ENCODE assay signal across 13 cellular contexts in genomic region chr2:65072181-65072970, GRCh38. TPM values are rescaled to one million over a fixed set of nuclear protein-coding genes. Genes with fewer than 3 reads are reported as not detected.
A peak's percentile ranks its signal among the peaks of the same experiment; 100 is the strongest.
DNase-seq lines count a peak whose midpoint lies in the region; ATAC-seq and TF ChIP-seq lines count a peak whose summit lies in the region.
"Had no signal": no experiment of that assay in that cellular context is flagged by ENCODE, and none has a peak within 500 bp of the region (broad histone marks: within the 10 kb centered on the region; RNA-seq: fewer than 3 reads in every experiment).

No MANE protein-coding gene starts in this region.

- H3K4me1 Mint-ChIP-seq in activated CD4-positive, alpha-beta T cell treated with anti-CD3 and anti-CD28 coated beads, Interleukin-2, amount 10 ng/mL, durations not matched to agents 7 days and 5 days, result peaks cover 18% of the 10 kb centered on the region
- H3K4me1 Mint-ChIP-seq in naive thymus-derived CD8-positive, alpha-beta T cell, result peaks cover 13 to 24% (median 20%) of the 10 kb centered on the region in 4 donors
- H3K4me1 Mint-ChIP-seq in CD8-positive, alpha-beta memory T cell, result peaks cover 12 to 26% (median 14%) of the 10 kb centered on the region in 3 donors
- H3K4me1 Mint-ChIP-seq in type B pancreatic cell (ENCODE audit: unreplicated experiment), result peaks cover 13% of the 10 kb centered on the region

- H3K9me3 Mint-ChIP-seq in activated CD4-positive, alpha-beta T cell treated with anti-CD3 and anti-CD28 coated beads, Interleukin-2, amount 10 ng/mL, durations not matched to agents 7 days and 5 days, result no peaks in the 10 kb centered on the region
- H3K9me3 Mint-ChIP-seq in naive thymus-derived CD8-positive, alpha-beta T cell, result no peaks in the 10 kb centered on the region
- no peaks in the 10 kb centered on the region for H3K9me3 Mint-ChIP-seq in CD8-positive, alpha-beta memory T cell
- H3K9me3 Mint-ChIP-seq in type B pancreatic cell, result no peaks in the 10 kb centered on the region

- H3K4me1 ChIP-seq in CD8-positive, alpha-beta memory T cell (ENCODE audit: insufficient read depth, low read length), result peaks cover 8% of the 10 kb centered on the region

- no peak for TF ChIP-seq CTCF in type B pancreatic cell (conservative IDR thresholded peaks at IDR 0.05)

- H3K9me3 ChIP-seq in CD8-positive, alpha-beta memory T cell (ENCODE audit: low read length), result no peaks in the 10 kb centered on the region
- H3K9me3 ChIP-seq: upper lobe of right lung had no signal

- POLR2A ChIA-PET in activated CD4-positive, alpha-beta T cell treated with anti-CD3 and anti-CD28 coated beads, Interleukin-2, amount 10 ng/mL, durations not matched to agents 7 days and 5 days (lab: Charles Lee), result no interaction called here
- POLR2A ChIA-PET in naive thymus-derived CD8-positive, alpha-beta T cell (lab: Charles Lee), result no interaction called here
- POLR2A ChIA-PET in CD8-positive, alpha-beta memory T cell (lab: Charles Lee), result interaction anchor here (0.8 to 1.6 kb wide), 2 partner anchors 50 to 58 kb away, joined by 3 to 14 read pairs; partner anchors contain the start of gene RAB1A

- H3K4me3 ChIP-seq in CD8-positive, alpha-beta memory T cell (ENCODE audit: low read length), result no peak overlapping the region
- H3K4me3 ChIP-seq: upper lobe of right lung had no signal

- no peaks in the 10 kb centered on the region for H3K27me3 ChIP-seq in CD8-positive, alpha-beta memory T cell (ENCODE audit: insufficient read depth, low read length, poor library complexity, severe bottlenecking)
- H3K27me3 ChIP-seq: upper lobe of right lung had no signal

- ATAC-seq in GM21367 (IDR thresholded peaks at IDR 0.05; ENCODE audit: unreplicated experiment), result peak; percentile 53
- peak; percentile 64 for ATAC-seq in HG03432 (IDR thresholded peaks at IDR 0.05; ENCODE audit: unreplicated experiment)
- ATAC-seq in naive thymus-derived CD8-positive, alpha-beta T cell, result no peak

- H3K27ac ChIP-seq in CD8-positive, alpha-beta memory T cell (ENCODE audit: low read depth, low read length), result no peak overlapping the region
- H3K27ac ChIP-seq: upper lobe of right lung had no signal

- H3K36me3 Mint-ChIP-seq in activated CD4-positive, alpha-beta T cell treated with anti-CD3 and anti-CD28 coated beads, Interleukin-2, amount 10 ng/mL, durations not matched to agents 7 days and 5 days (ENCODE audit: low read depth), result peaks cover 10% of the 10 kb centered on the region
- H3K36me3 Mint-ChIP-seq in naive thymus-derived CD8-positive, alpha-beta T cell, result peaks cover 0 to 68% (median 0%) of the 10 kb centered on the region in 3 donors
- H3K36me3 Mint-ChIP-seq in CD8-positive, alpha-beta memory T cell, result peaks cover 0 to 75% (median 2%) of the 10 kb centered on the region in 3 donors
- peaks cover 6% of the 10 kb centered on the region for H3K36me3 Mint-ChIP-seq in type B pancreatic cell

- CTCF ChIA-PET in activated CD4-positive, alpha-beta T cell treated with anti-CD3 and anti-CD28 coated beads, Interleukin-2, amount 10 ng/mL, durations not matched to agents 7 days and 5 days (lab: Charles Lee), result interaction anchor here (0.8 to 1.1 kb wide), 2 partner anchors 9 to 14 kb away, joined by 3 read pairs; no protein-coding TSS in a partner anchor
- CTCF ChIA-PET in CD8-positive, alpha-beta memory T cell (lab: Charles Lee), result interaction anchor here (0.9 to 1.5 kb wide), 3 partner anchors 10 to 17 kb away, joined by 3 to 4 read pairs (median 3); partner anchors contain the start of gene CEP68

- no peaks in the 10 kb centered on the region for H3K27me3 Mint-ChIP-seq in activated CD4-positive, alpha-beta T cell treated with anti-CD3 and anti-CD28 coated beads, Interleukin-2, amount 10 ng/mL, durations not matched to agents 7 days and 5 days
- H3K27me3 Mint-ChIP-seq in naive thymus-derived CD8-positive, alpha-beta T cell, result no peaks in the 10 kb centered on the region
- no peaks in the 10 kb centered on the region for H3K27me3 Mint-ChIP-seq in CD8-positive, alpha-beta memory T cell
- H3K27me3 Mint-ChIP-seq in type B pancreatic cell, result no peaks in the 10 kb centered on the region

- H3K4me3 Mint-ChIP-seq in activated CD4-positive, alpha-beta T cell treated with anti-CD3 and anti-CD28 coated beads, Interleukin-2, amount 10 ng/mL, durations not matched to agents 7 days and 5 days, result no peak overlapping the region
- H3K4me3 Mint-ChIP-seq in naive thymus-derived CD8-positive, alpha-beta T cell, result no peak overlapping the region
- H3K4me3 Mint-ChIP-seq in CD8-positive, alpha-beta memory T cell, result no peak overlapping the region
- H3K4me3 Mint-ChIP-seq in type B pancreatic cell, result no peak overlapping the region

- DNase-seq in activated CD4-positive, alpha-beta T cell treated with anti-CD3 and anti-CD28 coated beads, Interleukin-2, amount 10 ng/mL, durations not matched to agents 7 days and 5 days, result no peak
- no peak for DNase-seq in activated CD4-positive, alpha-beta T cell treated with anti-CD3 and anti-CD28 coated beads for 1 hour
- DNase-seq in naive thymus-derived CD8-positive, alpha-beta T cell, result no peak
- no peak for DNase-seq in CD8-positive, alpha-beta memory T cell
- no peak for DNase-seq in type B pancreatic cell (ENCODE audit: extremely low spot score, unreplicated experiment)
- DNase-seq in NCI-H2029 treated with DMSO at 0.1 percent for 48 hours (lab: John Stamatoyannopoulos, UW), result no peak
- DNase-seq: activated CD4-positive, alpha-beta T cell treated with anti-CD3 and anti-CD28 coated beads, Interleukin-2, amount 50 U/mL, for 4 hours; hypothalamus; NCI-H446 treated with DMSO at 0.1 percent for 48 hours; SHP77 treated with DMSO at 0.1 percent for 48 hours; upper lobe of right lung had no signal

- peak overlapping the region; percentile 46 for H3K27ac Mint-ChIP-seq in activated CD4-positive, alpha-beta T cell treated with anti-CD3 and anti-CD28 coated beads, Interleukin-2, amount 10 ng/mL, durations not matched to agents 7 days and 5 days
- peak overlapping the region in 7 of 10 donors; percentile 6 to 62 (median 47) for H3K27ac Mint-ChIP-seq in naive thymus-derived CD8-positive, alpha-beta T cell
- peak overlapping the region in 4 of 8 donors; percentile 17 to 84 (median 58) for H3K27ac Mint-ChIP-seq in CD8-positive, alpha-beta memory T cell
- H3K27ac Mint-ChIP-seq in type B pancreatic cell, result no peak overlapping the region

- H3K36me3 ChIP-seq in CD8-positive, alpha-beta memory T cell (ENCODE audit: insufficient read depth, low read length), result peaks cover 38% of the 10 kb centered on the region

RNA-seq across cellular contexts. Expression of gene CEP68, which starts 16.2 kb away (rescaled TPM):
- 1 to 10 TPM; 9.0 to 9.2 TPM for total RNA-seq in activated CD4-positive, alpha-beta T cell treated with anti-CD3 and anti-CD28 coated beads, Interleukin-2, amount 10 ng/mL, durations not matched to agents 7 days and 5 days
- 10 to 100 TPM; 53.3 to 61.7 TPM for total RNA-seq in naive thymus-derived CD8-positive, alpha-beta T cell
- polyA plus RNA-seq in naive thymus-derived CD8-positive, alpha-beta T cell, result 10 to 100 TPM; 26.6 to 39.1 (median 34.7) TPM
- total RNA-seq in CD8-positive, alpha-beta memory T cell, result 1 to 10 TPM; 7.2 to 7.4 TPM
- polyA plus RNA-seq in CD8-positive, alpha-beta memory T cell, result 24.7 TPM
- total RNA-seq in type B pancreatic cell (ENCODE audit: low replicate concordance), result 8.3 and 21.5 TPM in 2 replicates

RNA-seq across cellular contexts. Expression of gene RAB1A, which starts 57.5 kb away (rescaled TPM):
- 10 to 100 TPM; 56.0 to 63.5 TPM for total RNA-seq in activated CD4-positive, alpha-beta T cell treated with anti-CD3 and anti-CD28 coated beads, Interleukin-2, amount 10 ng/mL, durations not matched to agents 7 days and 5 days
- 10 to 100 TPM; 51.4 to 51.8 TPM for total RNA-seq in naive thymus-derived CD8-positive, alpha-beta T cell
- 10 to 100 TPM; 38.8 to 45.4 (median 41.7) TPM for polyA plus RNA-seq in naive thymus-derived CD8-positive, alpha-beta T cell
- total RNA-seq in CD8-positive, alpha-beta memory T cell, result 10 to 100 TPM; 88.1 to 91.9 TPM
- polyA plus RNA-seq in CD8-positive, alpha-beta memory T cell, result 53.9 TPM
- total RNA-seq in type B pancreatic cell (ENCODE audit: low replicate concordance), result 128 and 201 TPM in 2 replicates

Comparison
In these comparisons a context has a peak if more than half of its experiments do, and no peak if none do; other contexts are left out.
1. ATAC-seq: peak in GM21367 (single experiment) and HG03432 (single experiment); none in naive thymus-derived CD8-positive, alpha-beta T cell (0 of 2).